Comparison of ENCODE assay signal across 31 cellular contexts in the genomic region with DNA sequence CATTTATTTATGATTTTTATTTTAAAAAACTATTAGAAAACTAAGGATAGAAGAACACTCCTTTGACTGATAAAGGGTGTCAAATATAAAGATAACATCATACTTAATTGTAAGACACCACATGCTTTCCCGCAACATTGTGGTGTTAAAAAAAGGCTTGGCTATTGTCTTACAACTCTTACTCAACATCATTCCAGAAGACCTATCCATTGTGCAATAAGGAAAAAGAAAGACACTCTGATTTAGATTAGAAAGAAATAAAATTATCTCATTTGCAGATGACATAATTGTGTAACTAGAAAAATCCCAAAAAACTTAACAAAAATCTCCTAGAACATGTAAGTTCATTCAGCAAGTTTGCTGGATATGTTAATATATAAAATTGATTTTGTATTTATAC.
"Had no signal": no experiment of that assay in that cellular context is flagged by ENCODE, and none has a peak within 500 bp of the region (broad histone marks: within the 10 kb centered on the region; RNA-seq: fewer than 3 reads in every experiment).

No MANE protein-coding gene starts in this region.

- H3K4me2 ChIP-seq: neural progenitor cell had no signal

- FAIRE-seq: colon, endothelial cell of umbilical vein had no signal

- H3K4me1 ChIP-seq: esophagus squamous epithelium, foreskin keratinocyte, left lung, neural progenitor cell, spleen, testis, uterus had no signal

- H3K4me1 Mint-ChIP-seq: activated B cell treated with CpG ODN at 0.5 μM for 24 hours; activated naive CD8-positive, alpha-beta T cell treated with anti-CD3 and anti-CD28 coated beads, Interleukin-2, amount 50 U/mL, for 24 hours; brain; naive thymus-derived CD8-positive, alpha-beta T cell; neural progenitor cell had no signal

- H3K9ac ChIP-seq: neural progenitor cell had no signal

- H3K27me3 ChIP-seq: dorsolateral prefrontal cortex, esophagus squamous epithelium, left lung, neural progenitor cell, spleen, testis, uterus had no signal

- H3K27ac ChIP-seq: dorsolateral prefrontal cortex, esophagus squamous epithelium, foreskin keratinocyte, left lung, neural progenitor cell, spleen, testis, uterus had no signal

- H3K27ac Mint-ChIP-seq: activated B cell treated with CpG ODN at 0.5 μM for 24 hours; activated CD4-positive, alpha-beta memory T cell treated with anti-CD3 and anti-CD28 coated beads for 36 hours; activated naive CD8-positive, alpha-beta T cell treated with anti-CD3 and anti-CD28 coated beads, Interleukin-2, amount 50 U/mL, for 24 hours; activated T-cell treated with anti-CD3 and anti-CD28 coated beads, Interleukin-2, amount 50 U/mL, for 72 hours; brain; effector memory CD8-positive, alpha-beta T cell; naive thymus-derived CD8-positive, alpha-beta T cell; neural progenitor cell; T-helper 1 cell treated with Interleukin-12 subunit alpha and Interleukin-12 subunit beta and Interleukin-4 antibody, amounts not matched to agents 30 μg/mL and 1 μg/mL, for 36 hours had no signal

- H3K9me3 Mint-ChIP-seq: activated naive CD8-positive, alpha-beta T cell treated with anti-CD3 and anti-CD28 coated beads, Interleukin-2, amount 50 U/mL, for 24 hours; neural progenitor cell; T-helper 1 cell treated with Interleukin-12 subunit alpha and Interleukin-12 subunit beta and Interleukin-4 antibody, amounts not matched to agents 30 μg/mL and 1 μg/mL, for 36 hours had no signal

- H3K27me3 Mint-ChIP-seq: activated B cell treated with CpG ODN at 0.5 μM for 24 hours; activated CD4-positive, alpha-beta memory T cell treated with anti-CD3 and anti-CD28 coated beads for 36 hours; activated naive CD8-positive, alpha-beta T cell treated with anti-CD3 and anti-CD28 coated beads, Interleukin-2, amount 50 U/mL, for 24 hours; brain; effector memory CD8-positive, alpha-beta T cell; naive thymus-derived CD8-positive, alpha-beta T cell had no signal

- H3K9me3 ChIP-seq: esophagus squamous epithelium, left lung, spleen, testis, uterus had no signal

- DNase-seq: activated B cell treated with CpG ODN at 0.5 μM for 24 hours; activated CD4-positive, alpha-beta memory T cell treated with anti-CD3 and anti-CD28 coated beads for 36 hours; activated CD4-positive, alpha-beta T cell treated with anti-CD3 and anti-CD28 coated beads for 48 hours; activated effector memory CD4-positive, alpha-beta T cell treated with anti-CD3 and anti-CD28 coated beads, Interleukin-2, amount 50 U/mL, for 16 hours; activated naive CD4-positive, alpha-beta T cell treated with anti-CD3 and anti-CD28 coated beads, Interleukin-2, amount 50 U/mL, for 16 hours; activated naive CD8-positive, alpha-beta T cell treated with anti-CD3 and anti-CD28 coated beads, Interleukin-2, amount 50 U/mL, for 24 hours; activated T-cell treated with anti-CD3 and anti-CD28 coated beads, Interleukin-2, amount 50 U/mL, for 72 hours; aorta; central memory CD4-positive, alpha-beta T cell; dorsolateral prefrontal cortex; effector memory CD8-positive, alpha-beta T cell; esophagus squamous epithelium; foreskin keratinocyte; kidney glomerular epithelial cell; left lung; naive thymus-derived CD8-positive, alpha-beta T cell; posterior cingulate gyrus; retina; spleen; stimulated activated CD4-positive, alpha-beta T cell treated with anti-CD3 and anti-CD28 coated beads, Interleukin-4, amount 100 ng/mL, for 1 hour; stimulated activated naive CD4-positive, alpha-beta T cell; T1000; testis; trophoblast cell; uterus had no signal

- H3K36me3 Mint-ChIP-seq: activated CD4-positive, alpha-beta memory T cell treated with anti-CD3 and anti-CD28 coated beads for 36 hours; brain; naive thymus-derived CD8-positive, alpha-beta T cell; neural progenitor cell had no signal

- H3K36me3 ChIP-seq: esophagus squamous epithelium, left lung, neural progenitor cell, spleen, uterus had no signal

- H3K4me3 Mint-ChIP-seq: activated B cell treated with CpG ODN at 0.5 μM for 24 hours; activated CD4-positive, alpha-beta memory T cell treated with anti-CD3 and anti-CD28 coated beads for 36 hours; activated naive CD8-positive, alpha-beta T cell treated with anti-CD3 and anti-CD28 coated beads, Interleukin-2, amount 50 U/mL, for 24 hours; activated T-cell treated with anti-CD3 and anti-CD28 coated beads, Interleukin-2, amount 50 U/mL, for 72 hours; brain; effector memory CD8-positive, alpha-beta T cell; naive thymus-derived CD8-positive, alpha-beta T cell; neural progenitor cell; T-helper 1 cell treated with Interleukin-12 subunit alpha and Interleukin-12 subunit beta and Interleukin-4 antibody, amounts not matched to agents 30 μg/mL and 1 μg/mL, for 36 hours had no signal

- H3K4me3 ChIP-seq: dorsolateral prefrontal cortex, esophagus squamous epithelium, left lung, lung, neural progenitor cell, spleen, testis, uterus had no signal

- H2AFZ ChIP-seq: neural progenitor cell had no signal

- ATAC-seq: activated naive CD8-positive, alpha-beta T cell treated with anti-CD3 and anti-CD28 coated beads, Interleukin-2, amount 50 U/mL, for 24 hours; activated T-cell treated with anti-CD3 and anti-CD28 coated beads, Interleukin-2, amount 50 U/mL, for 72 hours; effector memory CD8-positive, alpha-beta T cell; foreskin keratinocyte; left lung; naive thymus-derived CD8-positive, alpha-beta T cell had no signal
